In the genomic region with DNA sequence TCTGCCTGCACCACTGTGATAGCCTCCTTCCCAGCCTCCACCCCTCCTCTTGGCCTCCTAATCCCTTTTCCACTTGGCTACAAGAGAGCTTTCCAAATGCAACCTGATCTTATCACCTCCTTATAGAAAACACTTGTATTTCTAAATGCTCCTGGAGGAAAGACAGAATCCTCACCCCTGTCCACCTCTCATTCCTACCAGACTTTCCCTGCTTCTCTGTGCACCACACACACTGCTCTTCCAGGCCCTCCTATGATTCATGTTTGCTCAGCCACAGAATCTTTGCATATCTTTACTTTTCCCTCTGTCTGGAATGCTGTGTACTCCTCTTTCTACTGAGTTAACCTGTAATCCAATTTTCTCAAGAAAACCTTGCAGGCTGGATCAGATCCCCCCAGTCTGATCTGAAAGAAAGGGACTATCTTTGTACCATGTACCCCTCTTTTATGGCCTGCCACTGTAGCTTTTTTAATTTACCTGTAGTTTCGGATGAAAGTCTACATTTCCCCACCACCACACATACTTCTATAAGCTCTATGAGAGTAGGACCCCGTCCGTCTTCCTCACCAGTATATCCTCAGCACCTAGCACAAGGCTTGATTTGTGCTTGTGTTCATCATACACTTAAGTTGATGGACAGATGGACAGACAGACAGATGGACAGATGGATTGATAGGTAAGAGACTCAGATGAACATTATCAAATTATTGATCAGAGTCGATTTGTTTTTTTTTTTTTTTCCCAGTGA, we compare ENCODE assay signal across 11 cellular contexts.
DNase-seq lines count a peak whose midpoint lies in the region; ATAC-seq, FAIRE-seq and TF ChIP-seq lines count a peak whose summit lies in the region.
"Had no signal": no experiment of that assay in that cellular context is flagged by ENCODE, and none has a peak within 500 bp of the region (broad histone marks: within the 10 kb centered on the region; RNA-seq: fewer than 3 reads in every experiment).

No MANE protein-coding gene starts in this region.

- peaks cover 7% of the 10 kb centered on the region for H3K36me3 Mint-ChIP-seq in astrocyte (ENCODE audit: low read depth, unreplicated experiment)
- peaks cover 5% of the 10 kb centered on the region for H3K36me3 Mint-ChIP-seq in effector memory CD8-positive, alpha-beta T cell (ENCODE audit: insufficient read depth)

- no peak overlapping the region for H2AFZ ChIP-seq in astrocyte (ENCODE audit: low read depth, low read length)

- peak overlapping the region; percentile 64 for H3K4me3 Mint-ChIP-seq in astrocyte (ENCODE audit: unreplicated experiment)
- H3K4me3 Mint-ChIP-seq in effector memory CD8-positive, alpha-beta T cell, result no peak overlapping the region

- CTCF ChIA-PET in HEK293 (lab: Yijun Ruan, JAX), result interaction anchor here (1.0 to 1.3 kb wide), 2 partner anchors 10 to 119 kb away, joined by 3 read pairs; no protein-coding TSS in a partner anchor

- H3K9ac ChIP-seq in astrocyte (ENCODE audit: low read length), result peak overlapping the region; percentile 63

- H3K36me3 ChIP-seq in HEK293 (ENCODE audit: control insufficient read depth in 2 of 2, insufficient read depth in 1 of 2, low read length in 2 of 2) (no peaks in the 10 kb centered on the region), astrocyte (ENCODE audit: insufficient read depth, low read length) (no peaks in the 10 kb centered on the region)

- DNase-seq in AG08396 (ENCODE audit: low spot score) (peak; percentile 43), astrocyte (ENCODE audit: low read depth) (peak; percentile 92), kidney tubule cell (ENCODE audit: low spot score) (peak; percentile 86), NCI-H1694 treated with DMSO at 0.1 percent for 48 hours (lab: John Stamatoyannopoulos, UW) (no peak)
- no peak for DNase-seq in effector memory CD8-positive, alpha-beta T cell
- DNase-seq: activated CD8-positive, alpha-beta memory T cell treated with anti-CD3 and anti-CD28 coated beads, Interleukin-2, amount 50 U/mL, for 4 hours; DMS153; NCI-H1417 treated with DMSO at 0.1 percent for 48 hours had no signal

- peak; percentile 78 for FAIRE-seq in astrocyte (lab: Jason Lieb, UNC)

- peaks cover 50% of the 10 kb centered on the region for H3K4me1 Mint-ChIP-seq in astrocyte (ENCODE audit: low read depth, unreplicated experiment)
- peaks cover 31 to 32% of the 10 kb centered on the region in 2 donors for H3K4me1 Mint-ChIP-seq in effector memory CD8-positive, alpha-beta T cell (ENCODE audit: low read depth in 2 of 2)

- peaks cover 56% of the 10 kb centered on the region for H3K79me2 ChIP-seq in astrocyte (ENCODE audit: insufficient read depth, low read length)

- H3K4me3 ChIP-seq in HEK293 (ENCODE audit: low read depth, low read length) (no peak overlapping the region), astrocyte (ENCODE audit: insufficient read depth, low read depth, low read length) (no peak overlapping the region)

- H3K4me1 ChIP-seq in HEK293 (ENCODE audit: control insufficient read depth, insufficient read depth, low read length), result no peaks in the 10 kb centered on the region
- peaks cover 45% of the 10 kb centered on the region for H3K4me1 ChIP-seq in astrocyte (ENCODE audit: insufficient read depth, low read length)

- ATAC-seq in GM19023 (IDR thresholded peaks at IDR 0.05; ENCODE audit: unreplicated experiment) (no peak), HG02588 (IDR thresholded peaks at IDR 0.05; ENCODE audit: unreplicated experiment) (no peak)
- ATAC-seq in effector memory CD8-positive, alpha-beta T cell (replicated peaks), result no peak

- peak overlapping the region; percentile 79 for H3K4me2 ChIP-seq in astrocyte (ENCODE audit: low read length)

- no peaks in the 10 kb centered on the region for H4K20me1 ChIP-seq in astrocyte (ENCODE audit: insufficient read depth, low read length)

- no peaks in the 10 kb centered on the region for H3K9me3 Mint-ChIP-seq in astrocyte (ENCODE audit: unreplicated experiment)
- H3K9me3 Mint-ChIP-seq in effector memory CD8-positive, alpha-beta T cell, result no peaks in the 10 kb centered on the region

- H3K27me3 Mint-ChIP-seq in astrocyte (ENCODE audit: low read depth, unreplicated experiment), result no peaks in the 10 kb centered on the region
- H3K27me3 Mint-ChIP-seq in effector memory CD8-positive, alpha-beta T cell, result no peaks in the 10 kb centered on the region

- H3K27me3 ChIP-seq in astrocyte (ENCODE audit: insufficient read depth, low read length), result no peaks in the 10 kb centered on the region

- TF ChIP-seq CTCF in HEK293 (tag by site-specific recombination; IDR thresholded peaks at IDR 0.05) (no peak), astrocyte (IDR thresholded peaks at IDR 0.05; ENCODE audit: insufficient read depth, low read depth, low read length) (no peak)

- POLR2A ChIA-PET in HEK293 (lab: Yijun Ruan, JAX), result no interaction called here

- H3K27ac ChIP-seq in HEK293 (ENCODE audit: extremely low read depth, low read depth, low read length) (no peak overlapping the region), astrocyte (ENCODE audit: low read depth, low read length) (peak overlapping the region; percentile 76)

- peak overlapping the region; percentile 91 for H3K27ac Mint-ChIP-seq in astrocyte (ENCODE audit: unreplicated experiment)
- peak overlapping the region in 1 of 2 donors; percentile 47 for H3K27ac Mint-ChIP-seq in effector memory CD8-positive, alpha-beta T cell

- H3K9me3 ChIP-seq in HEK293 (ENCODE audit: control insufficient read depth, insufficient read depth, low read depth, low read length) (no peaks in the 10 kb centered on the region), astrocyte (ENCODE audit: insufficient read depth, low read depth, low read length) (no peaks in the 10 kb centered on the region)

TF ChIP-seq in HEK293, 187 proteins besides CTCF, POLR2A, EP300 and RAD21:
- TF ChIP-seq ZNF223 (tag by site-specific recombination; IDR thresholded peaks at IDR 0.05) (peak; percentile 42; the same call in 1 of the 2 replicates), PRDM1 (tag by site-specific recombination; IDR thresholded peaks at IDR 0.05) (0 out of 2 replicates have a peak, but pooled peaks have one; percentile 23)
- TF ChIP-seq, protein P1, sequence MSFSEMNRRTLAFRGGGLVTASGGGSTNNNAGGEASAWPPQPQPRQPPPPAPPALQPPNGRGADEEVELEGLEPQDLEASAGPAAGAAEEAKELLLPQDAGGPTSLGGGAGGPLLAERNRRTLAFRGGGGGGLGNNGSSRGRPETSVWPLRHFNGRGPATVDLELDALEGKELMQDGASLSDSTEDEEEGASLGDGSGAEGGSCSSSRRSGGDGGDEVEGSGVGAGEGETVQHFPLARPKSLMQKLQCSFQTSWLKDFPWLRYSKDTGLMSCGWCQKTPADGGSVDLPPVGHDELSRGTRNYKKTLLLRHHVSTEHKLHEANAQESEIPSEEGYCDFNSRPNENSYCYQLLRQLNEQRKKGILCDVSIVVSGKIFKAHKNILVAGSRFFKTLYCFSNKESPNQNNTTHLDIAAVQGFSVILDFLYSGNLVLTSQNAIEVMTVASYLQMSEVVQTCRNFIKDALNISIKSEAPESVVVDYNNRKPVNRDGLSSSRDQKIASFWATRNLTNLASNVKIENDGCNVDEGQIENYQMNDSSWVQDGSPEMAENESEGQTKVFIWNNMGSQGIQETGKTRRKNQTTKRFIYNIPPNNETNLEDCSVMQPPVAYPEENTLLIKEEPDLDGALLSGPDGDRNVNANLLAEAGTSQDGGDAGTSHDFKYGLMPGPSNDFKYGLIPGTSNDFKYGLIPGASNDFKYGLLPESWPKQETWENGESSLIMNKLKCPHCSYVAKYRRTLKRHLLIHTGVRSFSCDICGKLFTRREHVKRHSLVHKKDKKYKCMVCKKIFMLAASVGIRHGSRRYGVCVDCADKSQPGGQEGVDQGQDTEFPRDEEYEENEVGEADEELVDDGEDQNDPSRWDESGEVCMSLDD (tag by site-specific recombination; IDR thresholded peaks at IDR 0.05), result no peak

Comparison
In these comparisons a context has a peak if more than half of its experiments do, and no peak if none do; other contexts are left out.
1. DNase-seq: peak in AG08396 (single experiment), astrocyte (single experiment) and kidney tubule cell (single experiment); none in NCI-H1694 treated with DMSO at 0.1 percent for 48 hours (single experiment) and effector memory CD8-positive, alpha-beta T cell (0 of 3).